1 cellular context compared by ENCODE assay signal in genomic region chr3:115146032-115146417, GRCh38.
TF ChIP-seq lines count a peak whose summit lies in the region.

No MANE protein-coding gene starts in this region.

TF ChIP-seq in neural cell, 6 proteins besides CTCF, POLR2A, EP300 and RAD21:
- TF ChIP-seq REST (IDR thresholded peaks at IDR 0.05; ENCODE audit: borderline replicate concordance) = peak; percentile 6
- TF ChIP-seq EZH2 (IDR thresholded peaks at IDR 0.05; ENCODE audit: borderline replicate concordance, insufficient read depth, low read length, poor library complexity, severe bottlenecking) = no peak
- no peak for TF ChIP-seq TAF1 (IDR thresholded peaks at IDR 0.05; ENCODE audit: low read depth)
- peak; percentile 27 for TF ChIP-seq MXI1 (conservative IDR thresholded peaks at IDR 0.05; ENCODE audit: poor library complexity, severe bottlenecking)
- TF ChIP-seq SMC3 (conservative IDR thresholded peaks at IDR 0.05; ENCODE audit: poor library complexity) = peak; percentile 23
- peak; percentile 35 for TF ChIP-seq POLR2AphosphoS5 (IDR thresholded peaks at IDR 0.05)
